In genomic region chr1:207077470-207078377, GRCh38 we compare ENCODE assay signal across 9 cellular contexts. TPM values are rescaled to one million over a fixed set of nuclear protein-coding genes. Genes with fewer than 3 reads are reported as not detected.
DNase-seq lines count a peak whose midpoint lies in the region; ATAC-seq and TF ChIP-seq lines count a peak whose summit lies in the region.
"Had no signal": no experiment of that assay in that cellular context is flagged by ENCODE, and none has a peak within 500 bp of the region (broad histone marks: within the 10 kb centered on the region; RNA-seq: fewer than 3 reads in every experiment).

No MANE protein-coding gene starts in this region.

- peak; percentile 12 to 87 (median 47) for DNase-seq in stimulated activated naive CD4-positive, alpha-beta T cell (lab: John Stamatoyannopoulos, UW)
- DNase-seq in stimulated activated naive CD4-positive, alpha-beta T cell treated with Interleukin-2 at 50 U/mL for 16 hours (lab: John Stamatoyannopoulos, UW) = no peak
- DNase-seq in LHCN-M2 (ENCODE audit: low read depth) = peak; percentile 73
- peak; percentile 80 for DNase-seq in RKO (ENCODE audit: low spot score)
- DNase-seq in activated T-cell treated with anti-CD3 and anti-CD28 coated beads, Interleukin-2, amount 50 U/mL, for 72 hours = peak; percentile 47 to 75
- peak; percentile 57 to 83 for DNase-seq in fibroblast of lung (ENCODE audit: low read depth in 2 of 2)
- peak; percentile 66 for DNase-seq in neural progenitor cell (ENCODE audit: low spot score)
- no peak for DNase-seq in type B pancreatic cell (ENCODE audit: extremely low spot score, unreplicated experiment)

- H3K4me1 ChIP-seq in fibroblast of lung (ENCODE audit: control insufficient read depth, extremely low read depth, insufficient read depth, low read length) (no peaks in the 10 kb centered on the region), neural progenitor cell (no peaks in the 10 kb centered on the region)

- no peaks in the 10 kb centered on the region for H3K36me3 Mint-ChIP-seq in activated T-cell treated with anti-CD3 and anti-CD28 coated beads, Interleukin-2, amount 50 U/mL, for 72 hours (ENCODE audit: insufficient read depth in 2 of 2)
- peaks cover 1% of the 10 kb centered on the region for H3K36me3 Mint-ChIP-seq in neural progenitor cell
- H3K36me3 Mint-ChIP-seq in type B pancreatic cell = peaks cover 8% of the 10 kb centered on the region

- no peaks in the 10 kb centered on the region for H3K9me3 Mint-ChIP-seq in activated T-cell treated with anti-CD3 and anti-CD28 coated beads, Interleukin-2, amount 50 U/mL, for 72 hours
- H3K9me3 Mint-ChIP-seq in neural progenitor cell = no peaks in the 10 kb centered on the region
- H3K9me3 Mint-ChIP-seq in type B pancreatic cell = no peaks in the 10 kb centered on the region

- H2AFZ ChIP-seq in fibroblast of lung (ENCODE audit: low read length) (no peak overlapping the region), neural progenitor cell (replicated peaks) (no peak overlapping the region)

- no peak overlapping the region for H3K4me3 Mint-ChIP-seq in activated T-cell treated with anti-CD3 and anti-CD28 coated beads, Interleukin-2, amount 50 U/mL, for 72 hours
- H3K4me3 Mint-ChIP-seq in neural progenitor cell (no peak overlapping the region), type B pancreatic cell (no peak overlapping the region)

- H3K4me3 ChIP-seq in fibroblast of lung (replicated peaks in 1 of 4; ENCODE audit: control extremely low read depth in 1 of 4, insufficient read depth in 1 of 4, low read depth in 3 of 4, low read length in 4 of 4) (no peak overlapping the region), neural progenitor cell (no peak overlapping the region)

- H3K9me3 ChIP-seq in fibroblast of lung (ENCODE audit: control insufficient read depth, insufficient read depth, low read depth, low read length) (no peaks in the 10 kb centered on the region), neural progenitor cell (ENCODE audit: low read depth) (no peaks in the 10 kb centered on the region)

- H3K36me3 ChIP-seq in fibroblast of lung (ENCODE audit: control insufficient read depth, insufficient read depth, low read length) (no peaks in the 10 kb centered on the region), neural progenitor cell (no peaks in the 10 kb centered on the region)

- H3K9ac ChIP-seq in fibroblast of lung (ENCODE audit: insufficient read depth, low read length) (no peak overlapping the region), neural progenitor cell (no peak overlapping the region)

- H3K27me3 ChIP-seq in fibroblast of lung (ENCODE audit: control insufficient read depth, insufficient read depth, low read length) (no peaks in the 10 kb centered on the region), neural progenitor cell (no peaks in the 10 kb centered on the region)

- H3K79me2 ChIP-seq in fibroblast of lung (ENCODE audit: control insufficient read depth, insufficient read depth, low read length) (no peaks in the 10 kb centered on the region), neural progenitor cell (ENCODE audit: low read depth) (no peaks in the 10 kb centered on the region)

- no peaks in the 10 kb centered on the region for H4K20me1 ChIP-seq in fibroblast of lung (ENCODE audit: control insufficient read depth, extremely low read depth, insufficient read depth, low read length)
- no peaks in the 10 kb centered on the region for H4K20me1 ChIP-seq in neural progenitor cell (ENCODE audit: low read depth)

- no peak overlapping the region for H3K27ac Mint-ChIP-seq in activated T-cell treated with anti-CD3 and anti-CD28 coated beads, Interleukin-2, amount 50 U/mL, for 72 hours
- H3K27ac Mint-ChIP-seq in neural progenitor cell (no peak overlapping the region), type B pancreatic cell (peak overlapping the region; percentile 26)

- no peaks in the 10 kb centered on the region for H3K27me3 Mint-ChIP-seq in activated T-cell treated with anti-CD3 and anti-CD28 coated beads, Interleukin-2, amount 50 U/mL, for 72 hours (ENCODE audit: low read depth)
- peaks cover 2% of the 10 kb centered on the region for H3K27me3 Mint-ChIP-seq in neural progenitor cell (ENCODE audit: insufficient read depth, low read depth)
- H3K27me3 Mint-ChIP-seq in type B pancreatic cell = no peaks in the 10 kb centered on the region

- TF ChIP-seq CTCF in fibroblast of lung (conservative IDR thresholded peaks at IDR 0.05 in 1 of 2, IDR thresholded peaks at IDR 0.05 in 1 of 2; ENCODE audit: low read depth in 1 of 2, low read length in 2 of 2) (peak; percentile 96), neural progenitor cell (IDR thresholded peaks at IDR 0.05) (peak; percentile 82), type B pancreatic cell (conservative IDR thresholded peaks at IDR 0.05) (peak; percentile 91)

- H3K4me2 ChIP-seq in fibroblast of lung (ENCODE audit: extremely low read depth, insufficient read depth, low read length) (no peak overlapping the region), neural progenitor cell (no peak overlapping the region)

- peak; percentile 69 to 77 for ATAC-seq in activated T-cell treated with anti-CD3 and anti-CD28 coated beads, Interleukin-2, amount 50 U/mL, for 72 hours (replicated peaks in 1 of 2)

- H3K27ac ChIP-seq in fibroblast of lung (ENCODE audit: insufficient read depth, low read length) (no peak overlapping the region), neural progenitor cell (no peak overlapping the region)

- no peaks in the 10 kb centered on the region for H3F3A ChIP-seq in neural progenitor cell (ENCODE audit: low read depth)

- H3K4me1 Mint-ChIP-seq in activated T-cell treated with anti-CD3 and anti-CD28 coated beads, Interleukin-2, amount 50 U/mL, for 72 hours (ENCODE audit: low read depth) = no peaks in the 10 kb centered on the region
- H3K4me1 Mint-ChIP-seq in neural progenitor cell (peaks cover 2% of the 10 kb centered on the region), type B pancreatic cell (ENCODE audit: unreplicated experiment) (peaks cover 10% of the 10 kb centered on the region)

RNA-seq across cellular contexts. Expression of gene C4BPB, which starts 10.9 kb away (rescaled TPM):
- total RNA-seq in LHCN-M2 (2014; rRNA removed) (not detected in 2 replicates), fibroblast of lung (not detected in 2 replicates), neural progenitor cell (ENCODE audit: low replicate concordance) (not detected in 2 replicates), type B pancreatic cell (ENCODE audit: low replicate concordance) (0.36 and 4.4 TPM in 2 replicates)
- polyA plus RNA-seq in LHCN-M2 (2012) = 0.10 TPM
- 1 to 10 TPM; 2.6 to 7.4 TPM for total RNA-seq in activated T-cell treated with anti-CD3 and anti-CD28 coated beads, Interleukin-2, amount 50 U/mL, for 72 hours
- not detected in 2 replicates for polyA plus RNA-seq in fibroblast of lung
- not detected in 2 replicates for polyA plus RNA-seq in fibroblast of lung (2012)
- polyA minus RNA-seq in fibroblast of lung (ENCODE audit: low replicate concordance) = not detected in 2 replicates
- total RNA-seq: skeletal muscle tissue had no signal

RNA-seq across cellular contexts. Expression of gene PFKFB2, which starts 24.6 kb away (rescaled TPM):
- total RNA-seq in LHCN-M2 (2014; rRNA removed) (1.6 and 3.0 TPM in 2 replicates), fibroblast of lung (6.2 and 7.6 TPM in 2 replicates), neural progenitor cell (ENCODE audit: low replicate concordance) (6.0 and 10.0 TPM in 2 replicates), type B pancreatic cell (ENCODE audit: low replicate concordance) (18.7 and 31.4 TPM in 2 replicates)
- polyA plus RNA-seq in LHCN-M2 (2012) = 2.1 TPM
- 1 to 10 TPM; 4.6 to 6.9 TPM for total RNA-seq in activated T-cell treated with anti-CD3 and anti-CD28 coated beads, Interleukin-2, amount 50 U/mL, for 72 hours
- polyA plus RNA-seq in fibroblast of lung = 1.5 and 3.2 TPM in 2 replicates
- polyA plus RNA-seq in fibroblast of lung (2012) = 1.2 and 2.8 TPM in 2 replicates
- 1.2 and 1.5 TPM in 2 replicates for polyA minus RNA-seq in fibroblast of lung (ENCODE audit: low replicate concordance)

RNA-seq across cellular contexts. Expression of gene C4BPA, which starts 26.3 kb away (rescaled TPM):
- not detected in 2 replicates for total RNA-seq in LHCN-M2 (2014; rRNA removed)
- not detected for polyA plus RNA-seq in LHCN-M2 (2012)
- total RNA-seq in activated T-cell treated with anti-CD3 and anti-CD28 coated beads, Interleukin-2, amount 50 U/mL, for 72 hours = not detected
- total RNA-seq in fibroblast of lung = not detected in 2 replicates
- not detected in 2 replicates for polyA plus RNA-seq in fibroblast of lung
- polyA plus RNA-seq in fibroblast of lung (2012) = not detected in 2 replicates
- not detected in 2 replicates for polyA minus RNA-seq in fibroblast of lung (ENCODE audit: low replicate concordance)
- total RNA-seq in neural progenitor cell (ENCODE audit: low replicate concordance) = 0.06 TPM in 1 of 2 replicates, not detected in the other
- total RNA-seq in type B pancreatic cell (ENCODE audit: low replicate concordance) = 0.87 and 6.8 TPM in 2 replicates

RNA-seq across cellular contexts. Expression of gene YOD1, which starts 26.7 kb away (rescaled TPM):
- 5.0 and 5.6 TPM in 2 replicates for total RNA-seq in LHCN-M2 (2014; rRNA removed)
- 1.6 TPM for polyA plus RNA-seq in LHCN-M2 (2012)
- total RNA-seq in activated T-cell treated with anti-CD3 and anti-CD28 coated beads, Interleukin-2, amount 50 U/mL, for 72 hours = 10 to 100 TPM; 12.6 to 13.2 TPM
- 5.6 and 6.2 TPM in 2 replicates for total RNA-seq in fibroblast of lung
- polyA plus RNA-seq in fibroblast of lung = 2.5 and 3.0 TPM in 2 replicates
- 2.2 and 2.6 TPM in 2 replicates for polyA plus RNA-seq in fibroblast of lung (2012)
- 0.63 and 0.79 TPM in 2 replicates for polyA minus RNA-seq in fibroblast of lung (ENCODE audit: low replicate concordance)
- 17.7 and 27.0 TPM in 2 replicates for total RNA-seq in neural progenitor cell (ENCODE audit: low replicate concordance)
- total RNA-seq in type B pancreatic cell (ENCODE audit: low replicate concordance) = 12.3 and 15.0 TPM in 2 replicates

RNA-seq across cellular contexts. Expression of gene C1orf116, which starts 45.2 kb away (rescaled TPM):
- under 0.01 TPM in 1 of 2 replicates, not detected in the other for total RNA-seq in LHCN-M2 (2014; rRNA removed)
- polyA plus RNA-seq in LHCN-M2 (2012) = 0.02 TPM
- total RNA-seq in activated T-cell treated with anti-CD3 and anti-CD28 coated beads, Interleukin-2, amount 50 U/mL, for 72 hours = under 1 TPM; 0.12 to 0.21 TPM
- total RNA-seq in fibroblast of lung = not detected in 2 replicates
- 0.01 and 0.06 TPM in 2 replicates for polyA plus RNA-seq in fibroblast of lung
- 0.03 and 0.05 TPM in 2 replicates for polyA plus RNA-seq in fibroblast of lung (2012)
- 0.85 TPM in 1 of 2 replicates, not detected in the other for polyA minus RNA-seq in fibroblast of lung (ENCODE audit: low replicate concordance)
- 0.04 and 0.56 TPM in 2 replicates for total RNA-seq in neural progenitor cell (ENCODE audit: low replicate concordance)
- total RNA-seq in type B pancreatic cell (ENCODE audit: low replicate concordance) = 50.4 and 108 TPM in 2 replicates
- total RNA-seq: skeletal muscle tissue had no signal

Comparison
In these comparisons a context has a peak if more than half of its experiments do, and no peak if none do; other contexts are left out.
1. DNase-seq: peak in stimulated activated naive CD4-positive, alpha-beta T cell (6 of 6), LHCN-M2 (single experiment), RKO (single experiment), activated T-cell treated with anti-CD3 and anti-CD28 coated beads, Interleukin-2, amount 50 U/mL, for 72 hours (2 of 2), fibroblast of lung (2 of 2) and neural progenitor cell (single experiment); none in stimulated activated naive CD4-positive, alpha-beta T cell treated with Interleukin-2 at 50 U/mL for 16 hours (single experiment) and type B pancreatic cell (single experiment).
2. Peak in every context shown above with its lines, with median percentiles within 50 percentile points of each other: CTCF ChIP-seq.